Comparison of ENCODE assay signal across 3 cellular contexts in genomic region chr4:2442175-2442993, GRCh38.
A peak's percentile ranks its signal among the peaks of the same experiment; 100 is the strongest.
TF ChIP-seq lines count a peak whose summit lies in the region.

No MANE protein-coding gene starts in this region.

TF ChIP-seq in SK-N-SH treated with all-trans-retinoic acid at 6 μM for 48 hours, 23 proteins besides CTCF, POLR2A, EP300 and RAD21:
- TF ChIP-seq CSRNP3 (CRISPR knock-in tag; IDR thresholded peaks at IDR 0.05), result no peak

TF ChIP-seq in SK-N-SH, 30 proteins besides CTCF, POLR2A, EP300 and RAD21:
- no peak for TF ChIP-seq GATA2 (CRISPR knock-in tag; IDR thresholded peaks at IDR 0.05)
- TF ChIP-seq USF2 (IDR thresholded peaks at IDR 0.05; ENCODE audit: borderline replicate concordance, low read depth, low read length), result no peak
- no peak for TF ChIP-seq CHD2 (IDR thresholded peaks at IDR 0.05; ENCODE audit: low read length, partially characterized antibody)
- no peak for TF ChIP-seq SMC3 (IDR thresholded peaks at IDR 0.05; ENCODE audit: low read depth, low read length)
- TF ChIP-seq FOXM1 (IDR thresholded peaks at IDR 0.05; ENCODE audit: low read depth), result no peak
- TF ChIP-seq NFIC (IDR thresholded peaks at IDR 0.05; ENCODE audit: borderline replicate concordance), result no peak
- TF ChIP-seq FOSL2 (IDR thresholded peaks at IDR 0.05; ENCODE audit: borderline replicate concordance, low read depth), result no peak
- TF ChIP-seq IRF3 (IDR thresholded peaks at IDR 0.05; ENCODE audit: low read depth, low read length), result no peak
- no peak for TF ChIP-seq REST (IDR thresholded peaks at IDR 0.05; ENCODE audit: low read depth, low read length)
- TF ChIP-seq NRF1 (IDR thresholded peaks at IDR 0.05; ENCODE audit: low read depth, low read length), result no peak
- no peak for TF ChIP-seq USF1 (IDR thresholded peaks at IDR 0.05; ENCODE audit: borderline replicate concordance, low read depth)
- no peak for TF ChIP-seq RXRA (IDR thresholded peaks at IDR 0.05; ENCODE audit: borderline replicate concordance, low read depth)
- no peak for TF ChIP-seq MXI1 (IDR thresholded peaks at IDR 0.05; ENCODE audit: low read depth, low read length)
- no peak for TF ChIP-seq EZH2phosphoT487 (IDR thresholded peaks at IDR 0.05; ENCODE audit: borderline replicate concordance, low read depth)
- no peak for TF ChIP-seq JUND (IDR thresholded peaks at IDR 0.05)
- TF ChIP-seq RFX5 (IDR thresholded peaks at IDR 0.05; ENCODE audit: low read length), result no peak
- no peak for TF ChIP-seq SIN3A (IDR thresholded peaks at IDR 0.05; ENCODE audit: borderline replicate concordance, low read depth, low read length)
- TF ChIP-seq PBX3 (IDR thresholded peaks at IDR 0.05), result no peak
- no peak for TF ChIP-seq FOXJ3 (CRISPR knock-in tag; IDR thresholded peaks at IDR 0.05)

TF ChIP-seq in K562, 482 proteins besides CTCF, POLR2A, EP300 and RAD21:
- TF ChIP-seq ZNF263 (CRISPR knock-in tag; IDR thresholded peaks at IDR 0.05; ENCODE audit: borderline replicate concordance) (0 out of 2 replicates have a peak, but pooled peaks have one; percentile 11), ZNF224 (CRISPR knock-in tag; IDR thresholded peaks at IDR 0.05) (no peak), ZNF511 (CRISPR knock-in tag; IDR thresholded peaks at IDR 0.05) (0 out of 2 replicates have a peak, but pooled peaks have one; percentile 1)
